ENCODE assay signal across 1 cellular context in the genomic region with DNA sequence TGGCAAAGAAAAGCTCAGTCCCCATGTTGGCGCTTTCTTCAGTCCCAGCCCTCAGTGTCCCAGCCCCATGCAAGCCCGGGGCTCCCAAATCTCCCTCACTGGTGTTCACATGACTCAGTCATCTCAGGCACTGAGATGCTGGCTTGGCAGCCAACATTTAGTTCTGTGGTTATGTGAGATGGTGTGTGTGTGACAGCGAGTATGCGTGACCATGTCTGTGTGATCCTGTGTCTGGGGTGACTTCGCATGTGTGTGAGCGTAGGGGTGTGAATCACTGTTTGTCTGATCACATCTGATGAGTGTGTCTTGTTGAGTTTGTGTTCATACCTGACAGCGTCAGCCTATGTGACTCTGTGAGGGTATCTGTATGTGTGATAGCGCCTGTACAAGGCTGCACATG.
TF ChIP-seq lines count a peak whose summit lies in the region.

No MANE protein-coding gene starts in this region.

TF ChIP-seq in HepG2, 621 proteins besides CTCF, POLR2A, EP300 and RAD21:
- TF ChIP-seq TSC22D2 (CRISPR knock-in tag; IDR thresholded peaks at IDR 0.05; ENCODE audit: borderline replicate concordance) = no peak
- no peak for TF ChIP-seq ZNF792 (CRISPR knock-in tag; IDR thresholded peaks at IDR 0.05)
- no peak for TF ChIP-seq HNRNPLL (IDR thresholded peaks at IDR 0.05; ENCODE audit: low read depth, low read length, poor library complexity, severe bottlenecking)
- no peak for TF ChIP-seq ZNF253 (CRISPR knock-in tag; IDR thresholded peaks at IDR 0.05; ENCODE audit: borderline replicate concordance)
- TF ChIP-seq PCBP1 (IDR thresholded peaks at IDR 0.05; ENCODE audit: borderline replicate concordance, low read depth, low read length) = no peak
- no peak for TF ChIP-seq NFRKB (IDR thresholded peaks at IDR 0.05)
- TF ChIP-seq ZKSCAN8 (CRISPR knock-in tag; IDR thresholded peaks at IDR 0.05; ENCODE audit: borderline replicate concordance) = no peak
- no peak for TF ChIP-seq SYNCRIP (IDR thresholded peaks at IDR 0.05; ENCODE audit: insufficient read depth, low read depth, low read length)
- TF ChIP-seq ZFAT (CRISPR knock-in tag; conservative IDR thresholded peaks at IDR 0.05) = no peak
- TF ChIP-seq, protein P1, sequence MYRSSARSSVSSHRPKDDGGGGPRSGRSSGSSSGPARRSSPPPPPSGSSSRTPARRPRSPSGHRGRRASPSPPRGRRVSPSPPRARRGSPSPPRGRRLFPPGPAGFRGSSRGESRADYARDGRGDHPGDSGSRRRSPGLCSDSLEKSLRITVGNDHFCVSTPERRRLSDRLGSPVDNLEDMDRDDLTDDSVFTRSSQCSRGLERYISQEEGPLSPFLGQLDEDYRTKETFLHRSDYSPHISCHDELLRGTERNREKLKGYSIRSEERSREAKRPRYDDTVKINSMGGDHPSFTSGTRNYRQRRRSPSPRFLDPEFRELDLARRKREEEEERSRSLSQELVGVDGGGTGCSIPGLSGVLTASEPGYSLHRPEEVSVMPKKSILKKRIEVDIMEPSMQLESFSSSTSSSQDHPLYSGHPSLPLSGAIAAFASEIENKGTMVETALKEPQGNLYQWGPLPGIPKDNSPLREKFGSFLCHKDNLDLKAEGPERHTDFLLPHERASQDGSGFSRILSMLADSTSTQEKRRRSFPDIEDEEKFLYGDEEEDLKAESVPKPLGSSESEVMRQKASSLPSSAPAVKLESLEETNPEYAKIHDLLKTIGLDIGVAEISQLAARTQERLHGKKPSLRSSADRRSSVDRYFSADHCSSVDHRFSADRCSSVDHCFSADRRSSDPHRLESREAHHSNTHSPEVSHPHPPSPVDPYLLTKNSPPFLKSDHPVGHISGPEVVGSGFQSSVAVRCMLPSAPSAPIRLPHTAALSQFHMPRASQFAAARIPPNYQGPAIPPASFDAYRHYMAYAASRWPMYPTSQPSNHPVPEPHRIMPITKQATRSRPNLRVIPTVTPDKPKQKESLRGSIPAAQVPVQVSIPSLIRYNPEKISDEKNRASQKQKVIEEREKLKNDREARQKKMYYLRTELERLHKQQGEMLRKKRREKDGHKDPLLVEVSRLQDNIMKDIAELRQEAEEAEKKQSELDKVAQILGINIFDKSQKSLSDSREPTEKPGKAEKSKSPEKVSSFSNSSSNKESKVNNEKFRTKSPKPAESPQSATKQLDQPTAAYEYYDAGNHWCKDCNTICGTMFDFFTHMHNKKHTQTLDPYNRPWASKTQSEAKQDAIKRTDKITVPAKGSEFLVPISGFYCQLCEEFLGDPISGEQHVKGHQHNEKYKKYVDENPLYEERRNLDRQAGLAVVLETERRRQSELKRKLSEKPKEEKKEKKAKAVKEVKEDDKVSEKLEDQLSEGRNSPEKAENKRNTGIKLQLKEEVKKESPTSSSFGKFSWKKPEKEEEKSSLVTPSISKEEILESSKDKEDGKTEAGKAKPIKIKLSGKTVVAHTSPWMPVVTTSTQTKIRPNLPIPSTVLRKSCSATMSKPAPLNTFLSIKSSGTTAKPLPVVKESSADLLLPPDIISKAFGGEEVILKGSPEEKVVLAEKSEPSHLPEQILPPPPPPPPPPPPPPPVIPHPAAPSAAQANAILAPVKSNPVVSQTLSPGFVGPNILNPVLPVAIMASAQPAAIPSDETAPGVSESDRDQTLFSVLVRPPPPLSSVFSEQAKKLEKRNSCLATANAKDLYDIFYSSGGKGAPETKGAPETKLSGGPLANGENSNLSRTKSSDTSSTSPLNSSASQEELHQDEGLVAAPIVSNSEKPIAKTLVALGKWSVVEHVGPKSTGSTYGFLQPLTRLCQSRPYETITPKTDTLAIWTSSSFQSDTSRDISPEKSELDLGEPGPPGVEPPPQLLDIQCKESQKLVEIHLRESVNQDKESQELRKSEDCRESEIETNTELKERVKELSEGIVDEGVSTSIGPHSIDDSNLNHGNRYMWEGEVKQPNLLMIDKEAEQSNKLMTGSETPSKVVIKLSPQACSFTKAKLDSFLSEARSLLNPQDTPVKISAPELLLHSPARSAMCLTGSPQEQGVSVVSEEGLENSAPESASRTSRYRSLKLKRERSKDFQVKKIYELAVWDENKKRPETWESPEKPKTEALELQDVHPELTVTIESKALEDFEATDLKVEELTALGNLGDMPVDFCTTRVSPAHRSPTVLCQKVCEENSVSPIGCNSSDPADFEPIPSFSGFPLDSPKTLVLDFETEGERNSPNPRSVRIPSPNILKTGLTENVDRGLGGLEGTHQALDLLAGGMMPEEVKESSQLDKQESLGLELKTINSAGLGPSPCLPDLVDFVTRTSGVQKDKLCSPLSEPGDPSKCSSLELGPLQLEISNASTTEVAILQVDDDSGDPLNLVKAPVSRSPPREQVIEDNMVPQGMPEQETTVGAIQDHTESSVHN (CRISPR knock-in tag; IDR thresholded peaks at IDR 0.05) = no peak
- TF ChIP-seq, protein P2, sequence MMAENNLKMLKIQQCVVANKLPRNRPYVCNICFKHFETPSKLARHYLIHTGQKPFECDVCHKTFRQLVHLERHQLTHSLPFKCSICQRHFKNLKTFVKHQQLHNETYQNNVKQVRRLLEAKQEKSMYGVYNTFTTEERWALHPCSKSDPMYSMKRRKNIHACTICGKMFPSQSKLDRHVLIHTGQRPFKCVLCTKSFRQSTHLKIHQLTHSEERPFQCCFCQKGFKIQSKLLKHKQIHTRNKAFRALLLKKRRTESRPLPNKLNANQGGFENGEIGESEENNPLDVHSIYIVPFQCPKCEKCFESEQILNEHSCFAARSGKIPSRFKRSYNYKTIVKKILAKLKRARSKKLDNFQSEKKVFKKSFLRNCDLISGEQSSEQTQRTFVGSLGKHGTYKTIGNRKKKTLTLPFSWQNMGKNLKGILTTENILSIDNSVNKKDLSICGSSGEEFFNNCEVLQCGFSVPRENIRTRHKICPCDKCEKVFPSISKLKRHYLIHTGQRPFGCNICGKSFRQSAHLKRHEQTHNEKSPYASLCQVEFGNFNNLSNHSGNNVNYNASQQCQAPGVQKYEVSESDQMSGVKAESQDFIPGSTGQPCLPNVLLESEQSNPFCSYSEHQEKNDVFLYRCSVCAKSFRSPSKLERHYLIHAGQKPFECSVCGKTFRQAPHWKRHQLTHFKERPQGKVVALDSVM (CRISPR knock-in tag; IDR thresholded peaks at IDR 0.05) = no peak
- TF ChIP-seq, protein P3, sequence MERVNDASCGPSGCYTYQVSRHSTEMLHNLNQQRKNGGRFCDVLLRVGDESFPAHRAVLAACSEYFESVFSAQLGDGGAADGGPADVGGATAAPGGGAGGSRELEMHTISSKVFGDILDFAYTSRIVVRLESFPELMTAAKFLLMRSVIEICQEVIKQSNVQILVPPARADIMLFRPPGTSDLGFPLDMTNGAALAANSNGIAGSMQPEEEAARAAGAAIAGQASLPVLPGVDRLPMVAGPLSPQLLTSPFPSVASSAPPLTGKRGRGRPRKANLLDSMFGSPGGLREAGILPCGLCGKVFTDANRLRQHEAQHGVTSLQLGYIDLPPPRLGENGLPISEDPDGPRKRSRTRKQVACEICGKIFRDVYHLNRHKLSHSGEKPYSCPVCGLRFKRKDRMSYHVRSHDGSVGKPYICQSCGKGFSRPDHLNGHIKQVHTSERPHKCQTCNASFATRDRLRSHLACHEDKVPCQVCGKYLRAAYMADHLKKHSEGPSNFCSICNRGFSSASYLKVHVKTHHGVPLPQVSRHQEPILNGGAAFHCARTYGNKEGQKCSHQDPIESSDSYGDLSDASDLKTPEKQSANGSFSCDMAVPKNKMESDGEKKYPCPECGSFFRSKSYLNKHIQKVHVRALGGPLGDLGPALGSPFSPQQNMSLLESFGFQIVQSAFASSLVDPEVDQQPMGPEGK (CRISPR knock-in tag; IDR thresholded peaks at IDR 0.05) = no peak
- TF ChIP-seq SP5 (CRISPR knock-in tag; IDR thresholded peaks at IDR 0.05; ENCODE audit: borderline replicate concordance, low read depth) = no peak
- TF ChIP-seq, protein P4, sequence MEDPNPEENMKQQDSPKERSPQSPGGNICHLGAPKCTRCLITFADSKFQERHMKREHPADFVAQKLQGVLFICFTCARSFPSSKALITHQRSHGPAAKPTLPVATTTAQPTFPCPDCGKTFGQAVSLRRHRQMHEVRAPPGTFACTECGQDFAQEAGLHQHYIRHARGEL (CRISPR knock-in tag; IDR thresholded peaks at IDR 0.05) = no peak
